Comparison of ENCODE assay signal across 8 cellular contexts in genomic region chr9:83154087-83154736, GRCh38.
DNase-seq lines count a peak whose midpoint lies in the region; ATAC-seq and FAIRE-seq lines count a peak whose summit lies in the region.

No MANE protein-coding gene starts in this region.

- no peaks in the 10 kb centered on the region for H3K27me3 Mint-ChIP-seq in activated naive CD8-positive, alpha-beta T cell treated with anti-CD3 and anti-CD28 coated beads, Interleukin-2, amount 50 U/mL, for 24 hours
- H3K27me3 Mint-ChIP-seq in stimulated activated memory B cell treated with anti-CD40 and anti-IgM and Interleukin-4, amounts not matched to agents 10 μg/mL and 1 μg/mL and 100 μg/mL, for 72 hours: no peaks in the 10 kb centered on the region
- no peaks in the 10 kb centered on the region for H3K27me3 Mint-ChIP-seq in activated naive CD4-positive, alpha-beta T cell treated with anti-CD3 and anti-CD28 coated beads, Interleukin-2, amount 10 ng/mL, durations not matched to agents 7 days and 5 days

- CTCF ChIA-PET in activated naive CD4-positive, alpha-beta T cell treated with anti-CD3 and anti-CD28 coated beads, Interleukin-2, amount 10 ng/mL, durations not matched to agents 7 days and 5 days (lab: Charles Lee): no interaction called here

- no peak overlapping the region for H3K4me3 Mint-ChIP-seq in activated naive CD8-positive, alpha-beta T cell treated with anti-CD3 and anti-CD28 coated beads, Interleukin-2, amount 50 U/mL, for 24 hours
- H3K4me3 Mint-ChIP-seq in stimulated activated memory B cell treated with anti-CD40 and anti-IgM and Interleukin-4, amounts not matched to agents 10 μg/mL and 1 μg/mL and 100 μg/mL, for 72 hours: no peak overlapping the region
- H3K4me3 Mint-ChIP-seq in activated naive CD4-positive, alpha-beta T cell treated with anti-CD3 and anti-CD28 coated beads, Interleukin-2, amount 10 ng/mL, durations not matched to agents 7 days and 5 days: no peak overlapping the region

- no peak overlapping the region for H3K27ac Mint-ChIP-seq in activated naive CD8-positive, alpha-beta T cell treated with anti-CD3 and anti-CD28 coated beads, Interleukin-2, amount 50 U/mL, for 24 hours
- H3K27ac Mint-ChIP-seq in stimulated activated memory B cell treated with anti-CD40 and anti-IgM and Interleukin-4, amounts not matched to agents 10 μg/mL and 1 μg/mL and 100 μg/mL, for 72 hours: no peak overlapping the region
- no peak overlapping the region for H3K27ac Mint-ChIP-seq in activated naive CD4-positive, alpha-beta T cell treated with anti-CD3 and anti-CD28 coated beads, Interleukin-2, amount 10 ng/mL, durations not matched to agents 7 days and 5 days

- no peaks in the 10 kb centered on the region for H3K4me1 Mint-ChIP-seq in activated naive CD8-positive, alpha-beta T cell treated with anti-CD3 and anti-CD28 coated beads, Interleukin-2, amount 50 U/mL, for 24 hours
- H3K4me1 Mint-ChIP-seq in stimulated activated memory B cell treated with anti-CD40 and anti-IgM and Interleukin-4, amounts not matched to agents 10 μg/mL and 1 μg/mL and 100 μg/mL, for 72 hours: no peaks in the 10 kb centered on the region
- H3K4me1 Mint-ChIP-seq in activated naive CD4-positive, alpha-beta T cell treated with anti-CD3 and anti-CD28 coated beads, Interleukin-2, amount 10 ng/mL, durations not matched to agents 7 days and 5 days: no peaks in the 10 kb centered on the region

- no peaks in the 10 kb centered on the region for H3K36me3 Mint-ChIP-seq in activated naive CD8-positive, alpha-beta T cell treated with anti-CD3 and anti-CD28 coated beads, Interleukin-2, amount 50 U/mL, for 24 hours (ENCODE audit: low read depth)
- no peaks in the 10 kb centered on the region for H3K36me3 Mint-ChIP-seq in stimulated activated memory B cell treated with anti-CD40 and anti-IgM and Interleukin-4, amounts not matched to agents 10 μg/mL and 1 μg/mL and 100 μg/mL, for 72 hours
- H3K36me3 Mint-ChIP-seq in activated naive CD4-positive, alpha-beta T cell treated with anti-CD3 and anti-CD28 coated beads, Interleukin-2, amount 10 ng/mL, durations not matched to agents 7 days and 5 days: no peaks in the 10 kb centered on the region

- H3K9me3 Mint-ChIP-seq in activated naive CD8-positive, alpha-beta T cell treated with anti-CD3 and anti-CD28 coated beads, Interleukin-2, amount 50 U/mL, for 24 hours: peaks cover 1% of the 10 kb centered on the region
- H3K9me3 Mint-ChIP-seq in stimulated activated memory B cell treated with anti-CD40 and anti-IgM and Interleukin-4, amounts not matched to agents 10 μg/mL and 1 μg/mL and 100 μg/mL, for 72 hours: peaks cover 3% of the 10 kb centered on the region
- H3K9me3 Mint-ChIP-seq in activated naive CD4-positive, alpha-beta T cell treated with anti-CD3 and anti-CD28 coated beads, Interleukin-2, amount 10 ng/mL, durations not matched to agents 7 days and 5 days: peaks cover 2% of the 10 kb centered on the region

- ATAC-seq in HG02571 (IDR thresholded peaks at IDR 0.05; ENCODE audit: unreplicated experiment): peak; percentile 97
- no peak for ATAC-seq in activated naive CD8-positive, alpha-beta T cell treated with anti-CD3 and anti-CD28 coated beads, Interleukin-2, amount 50 U/mL, for 24 hours
- ATAC-seq in stimulated activated memory B cell treated with anti-CD40 and anti-IgM and Interleukin-4, amounts not matched to agents 10 μg/mL and 1 μg/mL and 100 μg/mL, for 72 hours: no peak

- no peak for DNase-seq in GM18507 (ENCODE audit: extremely low spot score, insufficient read length, low read depth)
- peak; percentile 80 for DNase-seq in M059J (ENCODE audit: low read depth)
- peak; percentile 5 for DNase-seq in left kidney (ENCODE audit: low read depth, low spot score)
- DNase-seq in activated naive CD8-positive, alpha-beta T cell treated with anti-CD3 and anti-CD28 coated beads, Interleukin-2, amount 50 U/mL, for 24 hours: no peak
- no peak for DNase-seq in nucleus accumbens (lab: John Stamatoyannopoulos, UW)
- DNase-seq in activated naive CD4-positive, alpha-beta T cell treated with anti-CD3 and anti-CD28 coated beads, Interleukin-2, amount 10 ng/mL, durations not matched to agents 7 days and 5 days: no peak

- FAIRE-seq in GM18507 (lab: Jason Lieb, UNC): peak; percentile 68

Comparison
In these comparisons a context has a peak if more than half of its experiments do, and no peak if none do; other contexts are left out.
1. DNase-seq: peak in M059J (single experiment) and left kidney (single experiment); none in GM18507 (single experiment), activated naive CD8-positive, alpha-beta T cell treated with anti-CD3 and anti-CD28 coated beads, Interleukin-2, amount 50 U/mL, for 24 hours (single experiment), nucleus accumbens (0 of 56) and activated naive CD4-positive, alpha-beta T cell treated with anti-CD3 and anti-CD28 coated beads, Interleukin-2, amount 10 ng/mL, durations not matched to agents 7 days and 5 days (single experiment).